In the genomic region with DNA sequence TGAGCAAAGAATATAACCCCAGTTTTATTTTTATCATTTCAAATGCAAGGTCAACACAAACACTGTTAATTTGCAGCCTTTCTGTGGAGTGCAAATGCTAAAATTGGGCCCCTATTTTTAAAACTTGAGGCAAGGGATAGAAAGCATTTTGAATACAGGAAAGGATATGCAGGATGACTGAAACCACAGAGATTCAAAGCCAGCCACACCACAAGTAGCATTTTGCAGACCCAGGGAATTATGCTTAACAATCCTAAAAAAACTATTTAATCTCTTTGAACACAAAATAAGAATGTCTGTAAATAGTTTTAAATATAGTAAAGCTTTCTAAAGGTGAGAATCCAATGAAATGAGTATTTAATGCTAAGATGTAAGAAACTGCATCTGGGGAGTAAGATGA, we compare ENCODE assay signal across 28 cellular contexts.
"Had no signal": no experiment of that assay in that cellular context is flagged by ENCODE, and none has a peak within 500 bp of the region (broad histone marks: within the 10 kb centered on the region; RNA-seq: fewer than 3 reads in every experiment).

No MANE protein-coding gene starts in this region.

- H3K27ac Mint-ChIP-seq: dendritic cell treated with granulocyte-macrophage colony-stimulating factor and Interleukin-4, amounts not matched to agents 40 ng/mL and 50 ng/mL, for 4 days; endodermal cell; immature natural killer cell; stimulated activated naive B cell treated with anti-CD40 and anti-IgM and Interleukin-4, amounts not matched to agents 10 μg/mL and 1 μg/mL and 100 μg/mL, for 72 hours; stimulated activated naive CD8-positive, alpha-beta T cell treated with anti-CD3 and anti-CD28 coated beads, Interleukin-15, Interleukin-2, amounts not matched to agents 100 ng/mL and 50 ng/mL, for 24 hours had no signal

- H3K4me3 ChIP-seq: gastrocnemius medialis, heart right ventricle, lower lobe of right lung, ovary, psoas muscle, sigmoid colon, skin epidermis, transverse colon, upper lobe of right lung, uterus had no signal

- H3K27me3 Mint-ChIP-seq: dendritic cell treated with granulocyte-macrophage colony-stimulating factor and Interleukin-4, amounts not matched to agents 40 ng/mL and 50 ng/mL, for 4 days; naive thymus-derived CD8-positive, alpha-beta T cell; stimulated activated naive B cell treated with anti-CD40 and anti-IgM and Interleukin-4, amounts not matched to agents 10 μg/mL and 1 μg/mL and 100 μg/mL, for 72 hours; stimulated activated naive CD8-positive, alpha-beta T cell treated with anti-CD3 and anti-CD28 coated beads, Interleukin-15, Interleukin-2, amounts not matched to agents 100 ng/mL and 50 ng/mL, for 24 hours had no signal

- H3K36me3 Mint-ChIP-seq: immature natural killer cell; naive thymus-derived CD8-positive, alpha-beta T cell; stimulated activated naive B cell treated with anti-CD40 and anti-IgM and Interleukin-4, amounts not matched to agents 10 μg/mL and 1 μg/mL and 100 μg/mL, for 72 hours had no signal

- H3K4me1 Mint-ChIP-seq: endodermal cell; immature natural killer cell; naive thymus-derived CD8-positive, alpha-beta T cell; nephron progenitor cell had no signal

- H3K27me3 ChIP-seq: gastrocnemius medialis, heart right ventricle, ovary, sigmoid colon, transverse colon, upper lobe of right lung, uterus had no signal

- H3K27ac ChIP-seq: epithelial cell of prostate, gastrocnemius medialis, heart right ventricle, lower lobe of right lung, ovary, psoas muscle, sigmoid colon, skin epidermis, upper lobe of right lung, uterus had no signal

- H3K36me3 ChIP-seq: gastrocnemius medialis, heart right ventricle, lower lobe of right lung, ovary, sigmoid colon, transverse colon, upper lobe of right lung, uterus had no signal

- H3K9me3 Mint-ChIP-seq: dendritic cell treated with granulocyte-macrophage colony-stimulating factor and Interleukin-4, amounts not matched to agents 40 ng/mL and 50 ng/mL, for 4 days; endodermal cell; immature natural killer cell; naive thymus-derived CD8-positive, alpha-beta T cell; nephron progenitor cell; stimulated activated naive B cell treated with anti-CD40 and anti-IgM and Interleukin-4, amounts not matched to agents 10 μg/mL and 1 μg/mL and 100 μg/mL, for 72 hours; stimulated activated naive CD8-positive, alpha-beta T cell treated with anti-CD3 and anti-CD28 coated beads, Interleukin-15, Interleukin-2, amounts not matched to agents 100 ng/mL and 50 ng/mL, for 24 hours had no signal

- H3K9me3 ChIP-seq: gastrocnemius medialis, heart right ventricle, lower lobe of right lung, ovary, psoas muscle, sigmoid colon, transverse colon, upper lobe of right lung, uterus had no signal

- H3K4me1 ChIP-seq: gastrocnemius medialis, lower lobe of right lung, psoas muscle, sigmoid colon, upper lobe of right lung, uterus had no signal

- H3K4me3 Mint-ChIP-seq: dendritic cell treated with granulocyte-macrophage colony-stimulating factor and Interleukin-4, amounts not matched to agents 40 ng/mL and 50 ng/mL, for 4 days; endodermal cell; immature natural killer cell; naive thymus-derived CD8-positive, alpha-beta T cell; nephron progenitor cell; stimulated activated naive B cell treated with anti-CD40 and anti-IgM and Interleukin-4, amounts not matched to agents 10 μg/mL and 1 μg/mL and 100 μg/mL, for 72 hours; stimulated activated naive CD8-positive, alpha-beta T cell treated with anti-CD3 and anti-CD28 coated beads, Interleukin-15, Interleukin-2, amounts not matched to agents 100 ng/mL and 50 ng/mL, for 24 hours had no signal

- ATAC-seq: esophagus mucosa; gastrocnemius medialis; heart right ventricle; left ventricle myocardium superior; lower lobe of right lung; naive thymus-derived CD8-positive, alpha-beta T cell; psoas muscle; right cardiac atrium; stimulated activated naive B cell treated with anti-CD40 and anti-IgM and Interleukin-4, amounts not matched to agents 10 μg/mL and 1 μg/mL and 100 μg/mL, for 72 hours; upper lobe of right lung had no signal

- DNase-seq: effector CD8-positive, alpha-beta T cell; endodermal cell; foreskin fibroblast; gastrocnemius medialis; heart right ventricle; hippocampal formation; immature natural killer cell; left ventricle myocardium superior; lower lobe of right lung; naive thymus-derived CD8-positive, alpha-beta T cell; nephron progenitor cell; nucleus accumbens; ovary; posterior cingulate gyrus; psoas muscle; right cardiac atrium; sigmoid colon; stimulated activated CD4-positive, alpha-beta T cell treated with anti-CD3 and anti-CD28 coated beads, Interleukin-15, amount 100 ng/mL, for 24 hours; stimulated activated CD4-positive, alpha-beta T cell treated with anti-CD3 and anti-CD28 coated beads, Interleukin-2, amount 100 ng/mL, for 48 hours; stimulated activated naive B cell treated with anti-CD40 and anti-IgM and Interleukin-4, amounts not matched to agents 10 μg/mL and 1 μg/mL and 100 μg/mL, for 72 hours; transverse colon; upper lobe of right lung; uterus had no signal
